Comparison of ENCODE assay signal across 8 cellular contexts in the genomic region with DNA sequence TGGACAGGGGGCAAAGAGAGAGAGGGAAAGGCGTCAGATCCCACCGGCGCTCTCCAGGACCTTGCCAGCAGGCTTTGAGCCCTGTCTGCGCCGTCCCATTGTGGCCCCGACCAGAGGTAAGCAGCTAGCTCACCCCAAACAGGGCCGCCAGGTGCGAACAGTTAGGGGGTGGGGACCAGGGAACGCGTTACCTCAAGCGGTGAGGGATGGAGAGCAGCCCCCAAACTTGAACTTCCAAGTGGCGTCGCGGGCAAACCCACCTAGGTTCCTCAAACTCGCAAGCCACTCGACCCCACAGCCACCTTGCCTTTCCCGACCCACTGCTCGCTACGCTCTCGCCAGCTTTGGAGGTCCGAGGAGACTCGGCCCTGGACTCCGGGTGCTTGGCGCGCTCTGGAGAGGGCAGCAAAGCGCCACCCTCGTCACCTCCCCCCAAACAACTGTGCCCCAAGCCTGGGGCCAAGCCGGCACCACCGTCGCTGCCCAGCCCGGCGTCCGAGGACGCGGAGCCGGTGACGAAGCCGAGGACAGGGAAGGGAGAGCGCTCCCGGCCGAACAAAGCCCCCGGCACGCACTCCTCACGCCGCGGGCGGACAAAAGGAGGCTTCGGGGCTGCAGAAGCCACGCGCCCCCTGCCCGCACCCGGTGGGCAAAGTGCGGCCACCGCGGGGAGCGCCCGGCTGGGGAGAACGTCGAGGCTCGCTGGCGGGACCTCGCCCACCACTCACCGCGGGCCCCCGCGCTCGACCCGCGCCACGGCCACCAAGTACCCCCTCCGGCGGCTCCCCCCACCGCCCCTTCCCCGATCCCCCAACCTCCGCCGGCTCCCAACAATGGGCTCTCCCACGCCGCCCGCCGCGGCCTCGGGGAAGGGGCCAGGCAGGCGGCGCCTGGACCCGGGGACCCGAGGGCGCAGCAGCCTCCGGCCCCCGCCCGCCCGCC. TPM values are rescaled to one million over a fixed set of nuclear protein-coding genes. Genes with fewer than 3 reads are reported as not detected.
DNase-seq lines count a peak whose midpoint lies in the region; ATAC-seq and TF ChIP-seq lines count a peak whose summit lies in the region.

No MANE protein-coding gene starts in this region.

- H2AFZ ChIP-seq in osteoblast (ENCODE audit: low read length): peak overlapping the region; percentile 73

- POLR2A ChIA-PET in activated CD4-positive, alpha-beta T cell treated with anti-CD3 and anti-CD28 coated beads, Interleukin-2, amount 10 ng/mL, durations not matched to agents 7 days and 5 days (lab: Charles Lee): no interaction called here

- H3K4me1 ChIP-seq in BLaER1 treated with 17β-estradiol and CSF1 and Interleukin-3, amounts not matched to agents 10 nM and 100 nM: peaks cover 51 to 63% (median 58%) of the 10 kb centered on the region in 10 experiments
- peaks cover 26% of the 10 kb centered on the region for H3K4me1 ChIP-seq in HAP-1
- H3K4me1 ChIP-seq in osteoblast (ENCODE audit: insufficient read depth, low read length): peaks cover 40% of the 10 kb centered on the region

- peak overlapping the region in 9 of 11 experiments; percentile 27 to 66 (median 59); a peak in 17 of 22 replicates for H3K27ac ChIP-seq in BLaER1 treated with 17β-estradiol and CSF1 and Interleukin-3, amounts not matched to agents 10 nM and 100 nM
- H3K27ac ChIP-seq in osteoblast (ENCODE audit: low read depth, low read length): no peak overlapping the region

- CTCF ChIA-PET in activated CD4-positive, alpha-beta T cell treated with anti-CD3 and anti-CD28 coated beads, Interleukin-2, amount 10 ng/mL, durations not matched to agents 7 days and 5 days (lab: Charles Lee): interaction anchor here (0.8 to 1.0 kb wide), 2 partner anchors 24 to 402 kb away, joined by 3 to 4 read pairs; no protein-coding TSS in a partner anchor

- peaks cover 25 to 33% (median 29%) of the 10 kb centered on the region in 11 experiments for H3K36me3 ChIP-seq in BLaER1 treated with 17β-estradiol and CSF1 and Interleukin-3, amounts not matched to agents 10 nM and 100 nM
- H3K36me3 ChIP-seq in HAP-1 (replicated peaks): peaks cover 32% of the 10 kb centered on the region
- peaks cover 17% of the 10 kb centered on the region for H3K36me3 ChIP-seq in osteoblast (ENCODE audit: insufficient read depth, low read length)

- in situ Hi-C loops in HAP-1 (cut with MboI; ENCODE audit: low sequenced_read_pairs): loop anchor here (5.0 kb wide), 1 partner anchor 82 kb away; no protein-coding TSS in a partner anchor

- H3K9me3 ChIP-seq in BLaER1 treated with 17β-estradiol and CSF1 and Interleukin-3, amounts not matched to agents 10 nM and 100 nM (replicated peaks in 1 of 11): no peaks in the 10 kb centered on the region
- H3K9me3 ChIP-seq in HAP-1 (no peaks in the 10 kb centered on the region), osteoblast (ENCODE audit: low read depth, low read length) (no peaks in the 10 kb centered on the region)

- H3K4me2 ChIP-seq in BLaER1 treated with 17β-estradiol and CSF1 and Interleukin-3, amounts not matched to agents 10 nM and 100 nM: peak overlapping the region; percentile 89 to 100 (median 99)
- H3K4me2 ChIP-seq in osteoblast (ENCODE audit: insufficient read depth, low read length): peak overlapping the region; percentile 90

- H3K4me3 Mint-ChIP-seq in activated CD4-positive, alpha-beta T cell treated with anti-CD3 and anti-CD28 coated beads, Interleukin-2, amount 10 ng/mL, durations not matched to agents 7 days and 5 days: peak overlapping the region; percentile 93

- peak overlapping the region; percentile 69 to 84 (median 76) for H3K4me3 ChIP-seq in BLaER1 treated with 17β-estradiol and CSF1 and Interleukin-3, amounts not matched to agents 10 nM and 100 nM
- H3K4me3 ChIP-seq in HAP-1 (peak overlapping the region; percentile 64), fibroblast of villous mesenchyme (ENCODE audit: low read depth, low read length) (peak overlapping the region; percentile 76), osteoblast (ENCODE audit: insufficient read depth, low read length) (peak overlapping the region; percentile 80)

- ATAC-seq in HG03439 (IDR thresholded peaks at IDR 0.05; ENCODE audit: unreplicated experiment) (no peak), HG03095 (IDR thresholded peaks at IDR 0.05; ENCODE audit: unreplicated experiment) (no peak), GM18868 (IDR thresholded peaks at IDR 0.05; ENCODE audit: unreplicated experiment) (no peak)

- H3K36me3 Mint-ChIP-seq in activated CD4-positive, alpha-beta T cell treated with anti-CD3 and anti-CD28 coated beads, Interleukin-2, amount 10 ng/mL, durations not matched to agents 7 days and 5 days (ENCODE audit: low read depth): peaks cover 45% of the 10 kb centered on the region

- no peaks in the 10 kb centered on the region for H3K27me3 Mint-ChIP-seq in activated CD4-positive, alpha-beta T cell treated with anti-CD3 and anti-CD28 coated beads, Interleukin-2, amount 10 ng/mL, durations not matched to agents 7 days and 5 days

- DNase-seq in HAP-1 (ENCODE audit: low spot score in 2 of 2) (peak; percentile 28 to 44), fibroblast of villous mesenchyme (ENCODE audit: low read depth) (no peak), osteoblast (ENCODE audit: insufficient read length, low spot score, missing footprints) (no peak)
- DNase-seq in activated CD4-positive, alpha-beta T cell treated with anti-CD3 and anti-CD28 coated beads, Interleukin-2, amount 10 ng/mL, durations not matched to agents 7 days and 5 days: peak; percentile 14

- H3K9ac ChIP-seq in BLaER1 treated with 17β-estradiol and CSF1 and Interleukin-3, amounts not matched to agents 10 nM and 100 nM: peak overlapping the region; percentile 73 to 87 (median 79)

- peak overlapping the region; percentile 72 for H3K27ac Mint-ChIP-seq in activated CD4-positive, alpha-beta T cell treated with anti-CD3 and anti-CD28 coated beads, Interleukin-2, amount 10 ng/mL, durations not matched to agents 7 days and 5 days

- peaks cover 36% of the 10 kb centered on the region for H3K79me2 ChIP-seq in osteoblast (ENCODE audit: insufficient read depth, low read length)

- TF ChIP-seq CTCF in fibroblast of villous mesenchyme (IDR thresholded peaks at IDR 0.05; ENCODE audit: insufficient read depth, low read depth, low read length): no peak
- no peak for TF ChIP-seq CTCF in osteoblast (IDR thresholded peaks at IDR 0.05; ENCODE audit: extremely low read depth, low read depth, low read length)

- no peaks in the 10 kb centered on the region for H3K27me3 ChIP-seq in BLaER1 treated with 17β-estradiol and CSF1 and Interleukin-3, amounts not matched to agents 10 nM and 100 nM
- no peaks in the 10 kb centered on the region for H3K27me3 ChIP-seq in HAP-1 (ENCODE audit: low read depth)
- no peaks in the 10 kb centered on the region for H3K27me3 ChIP-seq in osteoblast (ENCODE audit: insufficient read depth, low read length)

- no peaks in the 10 kb centered on the region for H3K9me3 Mint-ChIP-seq in activated CD4-positive, alpha-beta T cell treated with anti-CD3 and anti-CD28 coated beads, Interleukin-2, amount 10 ng/mL, durations not matched to agents 7 days and 5 days

- peaks cover 20 to 50% (median 34%) of the 10 kb centered on the region in 11 experiments; a peak in 18 of 22 replicates for H4K20me1 ChIP-seq in BLaER1 treated with 17β-estradiol and CSF1 and Interleukin-3, amounts not matched to agents 10 nM and 100 nM
- H4K20me1 ChIP-seq in osteoblast (ENCODE audit: insufficient read depth, low read length): peaks cover 14% of the 10 kb centered on the region

- H3K4me1 Mint-ChIP-seq in activated CD4-positive, alpha-beta T cell treated with anti-CD3 and anti-CD28 coated beads, Interleukin-2, amount 10 ng/mL, durations not matched to agents 7 days and 5 days: peaks cover 72% of the 10 kb centered on the region

RNA-seq across cellular contexts. Expression of a gene that starts 1.0 kb away (rescaled TPM):
- 100 to 1,000 TPM in 1 of 2 experiments, 10 to 100 TPM in 1; 93.4 to 127 TPM for total RNA-seq in activated CD4-positive, alpha-beta T cell treated with anti-CD3 and anti-CD28 coated beads, Interleukin-2, amount 10 ng/mL, durations not matched to agents 7 days and 5 days
- total RNA-seq in fibroblast of villous mesenchyme (14.8 and 15.1 TPM in 2 replicates), osteoblast (14.5 and 18.3 TPM in 2 replicates)

Comparison
In these comparisons a context has a peak if more than half of its experiments do, and no peak if none do; other contexts are left out.
1. DNase-seq: peak in HAP-1 (2 of 2) and activated CD4-positive, alpha-beta T cell treated with anti-CD3 and anti-CD28 coated beads, Interleukin-2, amount 10 ng/mL, durations not matched to agents 7 days and 5 days (single experiment); none in fibroblast of villous mesenchyme (single experiment) and osteoblast (single experiment).
2. Peak in every context shown above with its lines, with median percentiles within 50 percentile points of each other: H3K4me3 ChIP-seq.